Comparison of ENCODE assay signal across 17 cellular contexts in the genomic region with DNA sequence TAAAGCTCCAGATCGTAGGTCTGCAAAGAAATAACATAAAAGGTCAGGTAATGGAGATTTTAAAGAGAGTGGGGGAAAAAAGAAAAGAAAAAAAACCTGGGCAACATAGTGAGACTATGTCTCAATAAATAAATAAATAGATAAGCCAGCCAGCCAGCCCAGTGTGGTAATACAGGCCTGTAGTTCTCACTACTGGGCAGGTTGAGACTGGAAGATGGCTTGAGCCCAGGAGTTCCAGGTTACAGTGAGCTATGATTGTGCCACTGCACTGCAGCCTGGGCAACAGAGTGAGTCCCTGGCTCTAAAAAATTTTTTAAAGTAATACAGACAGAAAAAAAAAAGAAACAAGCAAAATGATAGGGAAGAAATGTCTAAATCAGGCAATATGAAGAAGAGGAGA.
"Had no signal": no experiment of that assay in that cellular context is flagged by ENCODE, and none has a peak within 500 bp of the region (broad histone marks: within the 10 kb centered on the region; RNA-seq: fewer than 3 reads in every experiment).

No MANE protein-coding gene starts in this region.

- H3K27ac Mint-ChIP-seq: activated CD4-positive, alpha-beta T cell treated with anti-CD3 and anti-CD28 coated beads, Interleukin-2, amount 10 ng/mL, durations not matched to agents 24 days and 14 days; endodermal cell; nephron; progenitor cell of endocrine pancreas had no signal

- H3K27me3 Mint-ChIP-seq: activated CD4-positive, alpha-beta T cell treated with anti-CD3 and anti-CD28 coated beads, Interleukin-2, amount 10 ng/mL, durations not matched to agents 24 days and 14 days; progenitor cell of endocrine pancreas had no signal

- H3K27ac ChIP-seq: dorsolateral prefrontal cortex, thoracic aorta had no signal

- H3K27me3 ChIP-seq: dorsolateral prefrontal cortex had no signal

- H3K9me3 ChIP-seq: thoracic aorta had no signal

- ATAC-seq: activated naive CD4-positive, alpha-beta T cell treated with anti-CD3 and anti-CD28 coated beads, Interleukin-2, amount 50 U/mL, for 72 hours; left ventricle myocardium superior; right cardiac atrium had no signal

- H3K9me3 Mint-ChIP-seq: activated CD4-positive, alpha-beta T cell treated with anti-CD3 and anti-CD28 coated beads, Interleukin-2, amount 10 ng/mL, durations not matched to agents 24 days and 14 days; activated naive CD4-positive, alpha-beta T cell treated with anti-CD3 and anti-CD28 coated beads, Interleukin-2, amount 50 U/mL, for 72 hours; endodermal cell; nephron had no signal

- H3K4me3 Mint-ChIP-seq: activated CD4-positive, alpha-beta T cell treated with anti-CD3 and anti-CD28 coated beads, Interleukin-2, amount 10 ng/mL, durations not matched to agents 24 days and 14 days; endodermal cell; nephron had no signal

- DNase-seq: activated CD4-positive, alpha-beta T cell treated with anti-CD3 and anti-CD28 coated beads, Interleukin-2, amount 10 ng/mL, durations not matched to agents 24 days and 14 days; activated CD4-positive, CD25-positive, alpha-beta regulatory T cell; activated effector memory CD4-positive, alpha-beta T cell treated with Interleukin-2 at 50 U/mL for 16 hours; activated T-cell treated with anti-CD3 and anti-CD28 coated beads, Interleukin-2, amount 50 U/mL, for 1 hour; dorsolateral prefrontal cortex; endodermal cell; hippocampal formation; kidney; left ventricle myocardium superior; right cardiac atrium; SIG-M5; small intestine; stimulated activated CD4-positive, alpha-beta T cell treated with anti-CD3 and anti-CD28 coated beads, Interleukin-4, amount 100 ng/mL, for 4 hours had no signal

- H3K4me1 Mint-ChIP-seq: nephron had no signal

- H3K4me3 ChIP-seq: dorsolateral prefrontal cortex, thoracic aorta had no signal
